ENCODE assay signal across 14 cellular contexts in the genomic region with DNA sequence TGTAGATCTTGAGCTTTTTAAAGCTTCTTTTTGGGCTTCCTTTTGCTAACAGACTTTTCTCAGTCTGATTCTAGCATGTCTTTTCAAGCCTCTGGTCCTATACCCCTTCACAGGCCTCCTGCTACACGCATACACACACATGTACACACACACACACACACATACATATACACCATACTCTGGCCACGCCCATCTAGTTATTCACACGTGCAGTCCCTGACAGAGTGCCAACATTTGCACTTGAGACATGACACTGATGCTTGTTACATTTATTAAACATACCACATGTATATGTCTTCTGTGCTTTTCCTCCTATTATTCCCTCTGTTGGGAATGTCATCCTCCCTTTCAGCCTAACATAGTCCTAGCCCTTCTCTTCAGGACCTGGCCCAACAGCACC.
DNase-seq lines count a peak whose midpoint lies in the region; ATAC-seq and TF ChIP-seq lines count a peak whose summit lies in the region.
"Had no signal": no experiment of that assay in that cellular context is flagged by ENCODE, and none has a peak within 500 bp of the region (broad histone marks: within the 10 kb centered on the region; RNA-seq: fewer than 3 reads in every experiment).

No MANE protein-coding gene starts in this region.

- H3K27ac ChIP-seq in HL-60 (replicated peaks), result peak overlapping the region; percentile 84
- peak overlapping the region; percentile 78 to 91 for H3K27ac ChIP-seq in lung (ENCODE audit: low read depth in 1 of 2, low read length in 1 of 2)
- H3K27ac ChIP-seq: KMS-11, RWPE1 had no signal

- no peak for ATAC-seq in activated CD8-positive, alpha-beta T cell treated with anti-CD3 and anti-CD28 coated beads, Interleukin-2, amount 10 ng/mL, durations not matched to agents 7 days and 5 days
- ATAC-seq in lung (ENCODE audit: insufficient read depth, low FRiP score) (no peak), HG03159 (IDR thresholded peaks at IDR 0.05; ENCODE audit: unreplicated experiment) (no peak), HG02759 (IDR thresholded peaks at IDR 0.05; ENCODE audit: unreplicated experiment) (no peak)
- no peak for ATAC-seq in stimulated activated memory B cell treated with anti-CD40 and anti-IgM and Interleukin-4, amounts not matched to agents 10 μg/mL and 1 μg/mL and 100 μg/mL, for 72 hours

- H3K36me3 Mint-ChIP-seq in activated CD8-positive, alpha-beta T cell treated with anti-CD3 and anti-CD28 coated beads, Interleukin-2, amount 10 ng/mL, durations not matched to agents 7 days and 5 days (ENCODE audit: low read depth), result peaks cover 3% of the 10 kb centered on the region
- H3K36me3 Mint-ChIP-seq in stimulated activated memory B cell treated with anti-CD40 and anti-IgM and Interleukin-4, amounts not matched to agents 10 μg/mL and 1 μg/mL and 100 μg/mL, for 72 hours, result peaks cover 9% of the 10 kb centered on the region

- peaks cover 0 to 4% of the 10 kb centered on the region in 2 donors for H3K9me3 ChIP-seq in lung (ENCODE audit: control insufficient read depth in 2 of 2, insufficient read depth in 1 of 2, low read length in 1 of 2)
- H3K9me3 ChIP-seq: prostate gland had no signal

- H3K27me3 ChIP-seq in HL-60 (ENCODE audit: insufficient read depth, poor library complexity, severe bottlenecking) (no peaks in the 10 kb centered on the region), lung (ENCODE audit: control insufficient read depth, insufficient read depth) (no peaks in the 10 kb centered on the region)

- H3K4me1 Mint-ChIP-seq in activated CD8-positive, alpha-beta T cell treated with anti-CD3 and anti-CD28 coated beads, Interleukin-2, amount 10 ng/mL, durations not matched to agents 7 days and 5 days (ENCODE audit: low read depth), result peaks cover 24% of the 10 kb centered on the region
- peaks cover 39% of the 10 kb centered on the region for H3K4me1 Mint-ChIP-seq in stimulated activated memory B cell treated with anti-CD40 and anti-IgM and Interleukin-4, amounts not matched to agents 10 μg/mL and 1 μg/mL and 100 μg/mL, for 72 hours

- H3K4me3 Mint-ChIP-seq in activated CD8-positive, alpha-beta T cell treated with anti-CD3 and anti-CD28 coated beads, Interleukin-2, amount 10 ng/mL, durations not matched to agents 7 days and 5 days, result no peak overlapping the region
- H3K4me3 Mint-ChIP-seq in stimulated activated memory B cell treated with anti-CD40 and anti-IgM and Interleukin-4, amounts not matched to agents 10 μg/mL and 1 μg/mL and 100 μg/mL, for 72 hours, result no peak overlapping the region

- H3K4me1 ChIP-seq in lung (ENCODE audit: control insufficient read depth in 2 of 2, insufficient read depth in 2 of 2, low read length in 2 of 2), result peaks cover 13 to 35% of the 10 kb centered on the region in 2 donors
- H3K4me1 ChIP-seq: prostate gland had no signal

- H3K4me3 ChIP-seq in HL-60 (replicated peaks; ENCODE audit: insufficient read depth, low read length) (peak overlapping the region; percentile 26), lung (no peak overlapping the region)
- H3K4me3 ChIP-seq: prostate gland had no signal

- H3K27me3 Mint-ChIP-seq in activated CD8-positive, alpha-beta T cell treated with anti-CD3 and anti-CD28 coated beads, Interleukin-2, amount 10 ng/mL, durations not matched to agents 7 days and 5 days (ENCODE audit: low read depth), result no peaks in the 10 kb centered on the region
- H3K27me3 Mint-ChIP-seq in stimulated activated memory B cell treated with anti-CD40 and anti-IgM and Interleukin-4, amounts not matched to agents 10 μg/mL and 1 μg/mL and 100 μg/mL, for 72 hours, result no peaks in the 10 kb centered on the region

- H3K27ac Mint-ChIP-seq in activated CD8-positive, alpha-beta T cell treated with anti-CD3 and anti-CD28 coated beads, Interleukin-2, amount 10 ng/mL, durations not matched to agents 7 days and 5 days, result peak overlapping the region; percentile 60
- H3K27ac Mint-ChIP-seq in stimulated activated memory B cell treated with anti-CD40 and anti-IgM and Interleukin-4, amounts not matched to agents 10 μg/mL and 1 μg/mL and 100 μg/mL, for 72 hours, result peak overlapping the region; percentile 77

- CTCF ChIA-PET in activated CD8-positive, alpha-beta T cell treated with anti-CD3 and anti-CD28 coated beads, Interleukin-2, amount 10 ng/mL, durations not matched to agents 7 days and 5 days (lab: Charles Lee), result no interaction called here

- no peaks in the 10 kb centered on the region for H3K36me3 ChIP-seq in lung (ENCODE audit: control insufficient read depth in 2 of 2, insufficient read depth in 2 of 2, low read length in 2 of 2)
- H3K36me3 ChIP-seq: prostate gland had no signal

- POLR2A ChIA-PET in activated CD8-positive, alpha-beta T cell treated with anti-CD3 and anti-CD28 coated beads, Interleukin-2, amount 10 ng/mL, durations not matched to agents 7 days and 5 days (lab: Charles Lee), result interaction anchor here (1.0 kb wide), 1 partner anchor 292 kb away, joined by 3 read pairs; no protein-coding TSS in a partner anchor

- DNase-seq in HL-60 (ENCODE audit: low read depth in 1 of 2, low spot score in 1 of 2) (peak in 1 of 2 experiments; percentile 55), lung (ENCODE audit: low spot score) (no peak), NCI-H2196 (lab: John Stamatoyannopoulos, UW; ENCODE audit: unreplicated experiment) (no peak)
- DNase-seq in activated CD8-positive, alpha-beta T cell treated with anti-CD3 and anti-CD28 coated beads, Interleukin-2, amount 10 ng/mL, durations not matched to agents 7 days and 5 days, result no peak
- DNase-seq: activated CD4-positive, CD25-positive, alpha-beta regulatory T cell; activated effector memory CD4-positive, alpha-beta T cell treated with anti-CD3 and anti-CD28 coated beads, Interleukin-2, amount 50 U/mL, for 16 hours; DMS79; effector CD8-positive, alpha-beta T cell had no signal

- WGBS in lung, 2 donors, result 59 to 64% methylated on average over 3 of the region's 3 CpGs

- peaks cover 23% of the 10 kb centered on the region for H3K9me3 Mint-ChIP-seq in activated CD8-positive, alpha-beta T cell treated with anti-CD3 and anti-CD28 coated beads, Interleukin-2, amount 10 ng/mL, durations not matched to agents 7 days and 5 days (ENCODE audit: insufficient read depth)
- peaks cover 6% of the 10 kb centered on the region for H3K9me3 Mint-ChIP-seq in stimulated activated memory B cell treated with anti-CD40 and anti-IgM and Interleukin-4, amounts not matched to agents 10 μg/mL and 1 μg/mL and 100 μg/mL, for 72 hours

- no peak for TF ChIP-seq CTCF in HL-60 (IDR thresholded peaks at IDR 0.05; ENCODE audit: insufficient read depth, low read length)
- TF ChIP-seq CTCF in lung (IDR thresholded peaks at IDR 0.05; ENCODE audit: control extremely low read depth, extremely low read depth), result no peak
